ENCODE assay signal across 8 cellular contexts in genomic region chr2:135997380-135997779, GRCh38. TPM values are rescaled to one million over a fixed set of nuclear protein-coding genes. Genes with fewer than 3 reads are reported as not detected.
DNase-seq lines count a peak whose midpoint lies in the region; ATAC-seq and TF ChIP-seq lines count a peak whose summit lies in the region.

No MANE protein-coding gene starts in this region.

- H3K27ac Mint-ChIP-seq in naive thymus-derived CD8-positive, alpha-beta T cell: peak overlapping the region in 6 of 10 donors; percentile 13 to 77 (median 58)
- peak overlapping the region in 2 of 6 donors; percentile 35 to 37 for H3K27ac Mint-ChIP-seq in immature natural killer cell

- peaks cover 11 to 49% (median 28%) of the 10 kb centered on the region in 4 donors for H3K4me1 Mint-ChIP-seq in naive thymus-derived CD8-positive, alpha-beta T cell
- no peaks in the 10 kb centered on the region for H3K4me1 Mint-ChIP-seq in immature natural killer cell

- H3K9me3 Mint-ChIP-seq in naive thymus-derived CD8-positive, alpha-beta T cell: no peaks in the 10 kb centered on the region
- no peaks in the 10 kb centered on the region for H3K9me3 Mint-ChIP-seq in immature natural killer cell

- no peaks in the 10 kb centered on the region for H3K27me3 Mint-ChIP-seq in naive thymus-derived CD8-positive, alpha-beta T cell
- H3K27me3 Mint-ChIP-seq in immature natural killer cell (ENCODE audit: low read depth in 3 of 3): peaks cover 0 to 2% (median 0%) of the 10 kb centered on the region in 3 donors

- H3K4me3 Mint-ChIP-seq in naive thymus-derived CD8-positive, alpha-beta T cell: peak overlapping the region in 1 of 10 donors; percentile 28
- no peak overlapping the region for H3K4me3 Mint-ChIP-seq in immature natural killer cell

- no peaks in the 10 kb centered on the region for H3K36me3 Mint-ChIP-seq in naive thymus-derived CD8-positive, alpha-beta T cell
- H3K36me3 Mint-ChIP-seq in immature natural killer cell: no peaks in the 10 kb centered on the region

- ATAC-seq in GM18517 (IDR thresholded peaks at IDR 0.05; ENCODE audit: unreplicated experiment) (peak; percentile 63), HG02759 (IDR thresholded peaks at IDR 0.05; ENCODE audit: unreplicated experiment) (peak; percentile 79), HG02852 (IDR thresholded peaks at IDR 0.05; ENCODE audit: unreplicated experiment) (no peak)
- peak; percentile 60 to 80 for ATAC-seq in naive thymus-derived CD8-positive, alpha-beta T cell

- 0 out of 2 replicates have a peak, but pooled peaks have one; percentile 33 for TF ChIP-seq POLR2A in Raji (IDR thresholded peaks at IDR 0.05; ENCODE audit: insufficient read depth, low read depth, low read length)

- POLR2A ChIA-PET in naive thymus-derived CD8-positive, alpha-beta T cell (lab: Charles Lee): interaction anchor here (0.6 to 1.2 kb wide), 4 partner anchors 8 to 139 kb away, joined by 3 to 5 read pairs (median 3); partner anchors contain the start of gene DARS1

- peak in 5 of 10 donors; percentile 5 to 66 (median 13) for DNase-seq in naive thymus-derived CD8-positive, alpha-beta T cell
- DNase-seq in stimulated activated CD4-positive, alpha-beta T cell treated with anti-CD3 and anti-CD28 coated beads, Interleukin-4, amount 100 ng/mL, for 4 hours: no peak
- DNase-seq in immature natural killer cell: no peak
- DNase-seq in COLO829 (ENCODE audit: low spot score): no peak

RNA-seq across cellular contexts. Expression of gene DARS1, which starts 12.0 kb away (rescaled TPM):
- total RNA-seq in naive thymus-derived CD8-positive, alpha-beta T cell: 10 to 100 TPM; 58.5 to 59.4 TPM
- polyA plus RNA-seq in naive thymus-derived CD8-positive, alpha-beta T cell: 100 to 1,000 TPM; 129 to 135 (median 133) TPM
- polyA plus RNA-seq in immature natural killer cell: 100 to 1,000 TPM in 1 of 3 donors, 10 to 100 TPM in 2; 63.5 to 132 (median 86.1) TPM
